10 cellular contexts compared by ENCODE assay signal in the genomic region with DNA sequence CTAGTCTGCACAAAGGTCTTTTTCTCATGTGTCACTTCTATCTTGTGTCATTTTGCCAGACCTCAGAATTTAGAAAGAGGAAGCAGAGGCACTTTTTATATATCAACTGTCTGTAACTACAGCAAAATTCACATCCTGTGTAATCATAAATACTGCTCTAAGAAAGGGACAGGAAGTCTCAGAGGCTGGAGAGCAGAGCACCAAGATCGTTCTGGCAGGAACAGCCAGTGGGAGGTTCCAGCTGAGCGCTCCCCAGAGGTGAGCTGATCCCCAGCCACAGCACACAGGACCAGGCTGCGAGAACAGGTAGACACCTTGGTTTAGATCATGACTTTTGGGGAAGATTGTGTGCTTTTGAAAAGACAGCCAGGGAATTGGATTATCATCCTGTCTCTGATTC. TPM values are rescaled to one million over a fixed set of nuclear protein-coding genes. Genes with fewer than 3 reads are reported as not detected.
DNase-seq lines count a peak whose midpoint lies in the region; ATAC-seq and TF ChIP-seq lines count a peak whose summit lies in the region.
"Had no signal": no experiment of that assay in that cellular context is flagged by ENCODE, and none has a peak within 500 bp of the region (broad histone marks: within the 10 kb centered on the region; RNA-seq: fewer than 3 reads in every experiment).

A gene with protein sequence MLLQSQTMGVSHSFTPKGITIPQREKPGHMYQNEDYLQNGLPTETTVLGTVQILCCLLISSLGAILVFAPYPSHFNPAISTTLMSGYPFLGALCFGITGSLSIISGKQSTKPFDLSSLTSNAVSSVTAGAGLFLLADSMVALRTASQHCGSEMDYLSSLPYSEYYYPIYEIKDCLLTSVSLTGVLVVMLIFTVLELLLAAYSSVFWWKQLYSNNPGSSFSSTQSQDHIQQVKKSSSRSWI (plus strand): TSS at position 174 of the 400 bp plus-strand sequence. CDS start 4,610 bp downstream, outside the sequence.

- H3K27ac ChIP-seq in vagina = no peak within 1 kb of the TSS

- ATAC-seq in GM21786 (IDR thresholded peaks at IDR 0.05; ENCODE audit: unreplicated experiment) = peak; percentile 84
- ATAC-seq: HCT116 had no signal

- no peaks in the 10 kb centered on the region for H3K27me3 ChIP-seq in vagina

- peak in 1 of 2 donors; percentile 32 for TF ChIP-seq POLR2A in vagina (IDR thresholded peaks at IDR 0.05)

- in situ Hi-C loops in GM13977 (cut with MboI; ENCODE audit: low pct_unique_long_range_greater_than_20kb, low sequenced_read_pairs, unreplicated experiment) = no loop called here

- DNase-seq in GM13977 (ENCODE audit: low spot score) (peak; percentile 65), NAMALWA (ENCODE audit: low spot score) (peak; percentile 64), kidney tubule cell (ENCODE audit: low spot score) (peak; percentile 30), vagina (ENCODE audit: extremely low spot score in 2 of 2) (no peak), COR-L47 (lab: John Stamatoyannopoulos, UW) (no peak), NCI-H82 (lab: John Stamatoyannopoulos, UW) (no peak)
- DNase-seq in activated effector memory CD4-positive, alpha-beta T cell treated with Interleukin-2 at 50 U/mL for 16 hours = no peak

- no peak within 1 kb of the TSS for H3K4me3 ChIP-seq in vagina

- no peaks in the 10 kb centered on the region for H3K36me3 ChIP-seq in vagina

- no peaks in the 10 kb centered on the region for H3K4me1 ChIP-seq in vagina

- no peaks in the 10 kb centered on the region for H3K9me3 ChIP-seq in vagina

- TF ChIP-seq CTCF in GM13977 (IDR thresholded peaks at IDR 0.05; ENCODE audit: extremely low read depth, insufficient read depth, missing control alignments) (no peak), vagina (IDR thresholded peaks at IDR 0.05) (no peak)

- intact Hi-C loops in vagina (cut with DNase I) = no loop called here

RNA-seq across cellular contexts. Expression of the gene that starts here (rescaled TPM):
- 23.3 TPM for total RNA-seq in vagina
- total RNA-seq: pulmonary artery endothelial cell had no signal

Comparison
In these comparisons a context has a peak if more than half of its experiments do, and no peak if none do; other contexts are left out.
1. DNase-seq: peak in GM13977 (single experiment), NAMALWA (single experiment) and kidney tubule cell (single experiment); none in vagina (0 of 2), COR-L47 (single experiment), activated effector memory CD4-positive, alpha-beta T cell treated with Interleukin-2 at 50 U/mL for 16 hours (single experiment) and NCI-H82 (single experiment).